2 cellular contexts compared by ENCODE assay signal in the genomic region with DNA sequence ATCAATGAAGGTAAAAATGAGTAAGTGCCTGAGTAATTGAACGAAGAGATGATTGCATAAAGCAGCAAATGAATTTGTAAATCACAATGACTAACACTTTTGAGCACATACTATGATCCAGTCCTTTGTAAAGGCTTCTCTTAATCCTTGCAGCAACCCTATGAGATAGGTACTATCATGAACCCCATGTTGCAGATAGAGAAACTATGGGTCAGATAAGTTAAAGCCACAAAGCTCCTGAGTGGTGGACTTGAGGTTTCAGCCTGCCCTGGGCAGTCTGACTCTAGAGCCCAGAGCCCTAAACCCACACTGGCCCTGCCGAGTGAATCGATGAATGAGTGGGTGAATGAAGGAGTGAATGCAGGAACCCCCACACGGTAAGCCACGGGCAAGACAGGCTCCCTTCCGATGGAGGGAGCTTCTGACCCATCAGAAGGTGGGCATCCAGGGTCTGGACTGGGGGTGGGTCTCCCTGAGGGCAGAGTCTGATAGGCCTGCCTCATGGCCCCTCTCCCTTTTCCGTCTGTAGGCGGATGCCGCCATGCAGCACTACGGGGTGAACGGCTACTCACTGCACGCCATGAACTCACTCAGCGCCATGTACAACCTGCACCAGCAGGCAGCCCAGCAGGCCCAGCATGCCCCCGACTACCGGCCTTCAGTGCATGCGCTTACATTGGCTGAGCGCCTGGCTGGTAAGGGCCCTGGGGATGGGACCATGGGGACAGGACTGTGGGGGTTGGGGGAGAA.
A peak's percentile ranks its signal among the peaks of the same experiment; 100 is the strongest.
TF ChIP-seq lines count a peak whose summit lies in the region.

No MANE protein-coding gene starts in this region.

TF ChIP-seq in HEK293, 187 proteins besides CTCF, POLR2A, EP300 and RAD21 (continued from another document):
- TF ChIP-seq ZNF433 (tag by site-specific recombination; IDR thresholded peaks at IDR 0.05; ENCODE audit: low read depth) (no peak), ZNF544 (tag by site-specific recombination; IDR thresholded peaks at IDR 0.05) (no peak), ZNF501 (tag by site-specific recombination; IDR thresholded peaks at IDR 0.05) (no peak), ZNF521 (tag by site-specific recombination; IDR thresholded peaks at IDR 0.05) (no peak), ZFP69B (tag by site-specific recombination; IDR thresholded peaks at IDR 0.05) (no peak)
- TF ChIP-seq, protein P1, sequence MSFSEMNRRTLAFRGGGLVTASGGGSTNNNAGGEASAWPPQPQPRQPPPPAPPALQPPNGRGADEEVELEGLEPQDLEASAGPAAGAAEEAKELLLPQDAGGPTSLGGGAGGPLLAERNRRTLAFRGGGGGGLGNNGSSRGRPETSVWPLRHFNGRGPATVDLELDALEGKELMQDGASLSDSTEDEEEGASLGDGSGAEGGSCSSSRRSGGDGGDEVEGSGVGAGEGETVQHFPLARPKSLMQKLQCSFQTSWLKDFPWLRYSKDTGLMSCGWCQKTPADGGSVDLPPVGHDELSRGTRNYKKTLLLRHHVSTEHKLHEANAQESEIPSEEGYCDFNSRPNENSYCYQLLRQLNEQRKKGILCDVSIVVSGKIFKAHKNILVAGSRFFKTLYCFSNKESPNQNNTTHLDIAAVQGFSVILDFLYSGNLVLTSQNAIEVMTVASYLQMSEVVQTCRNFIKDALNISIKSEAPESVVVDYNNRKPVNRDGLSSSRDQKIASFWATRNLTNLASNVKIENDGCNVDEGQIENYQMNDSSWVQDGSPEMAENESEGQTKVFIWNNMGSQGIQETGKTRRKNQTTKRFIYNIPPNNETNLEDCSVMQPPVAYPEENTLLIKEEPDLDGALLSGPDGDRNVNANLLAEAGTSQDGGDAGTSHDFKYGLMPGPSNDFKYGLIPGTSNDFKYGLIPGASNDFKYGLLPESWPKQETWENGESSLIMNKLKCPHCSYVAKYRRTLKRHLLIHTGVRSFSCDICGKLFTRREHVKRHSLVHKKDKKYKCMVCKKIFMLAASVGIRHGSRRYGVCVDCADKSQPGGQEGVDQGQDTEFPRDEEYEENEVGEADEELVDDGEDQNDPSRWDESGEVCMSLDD (tag by site-specific recombination; IDR thresholded peaks at IDR 0.05): no peak
- TF ChIP-seq, protein P2, sequence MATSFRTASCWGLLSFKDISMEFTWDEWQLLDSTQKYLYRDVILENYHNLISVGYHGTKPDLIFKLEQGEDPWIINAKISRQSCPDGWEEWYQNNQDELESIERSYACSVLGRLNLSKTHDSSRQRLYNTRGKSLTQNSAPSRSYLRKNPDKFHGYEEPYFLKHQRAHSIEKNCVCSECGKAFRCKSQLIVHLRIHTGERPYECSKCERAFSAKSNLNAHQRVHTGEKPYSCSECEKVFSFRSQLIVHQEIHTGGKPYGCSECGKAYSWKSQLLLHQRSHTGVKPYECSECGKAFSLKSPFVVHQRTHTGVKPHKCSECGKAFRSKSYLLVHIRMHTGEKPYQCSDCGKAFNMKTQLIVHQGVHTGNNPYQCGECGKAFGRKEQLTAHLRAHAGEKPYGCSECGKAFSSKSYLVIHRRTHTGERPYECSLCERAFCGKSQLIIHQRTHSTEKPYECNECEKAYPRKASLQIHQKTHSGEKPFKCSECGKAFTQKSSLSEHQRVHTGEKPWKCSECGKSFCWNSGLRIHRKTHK (tag by site-specific recombination; IDR thresholded peaks at IDR 0.05): no peak
- TF ChIP-seq, protein P3, sequence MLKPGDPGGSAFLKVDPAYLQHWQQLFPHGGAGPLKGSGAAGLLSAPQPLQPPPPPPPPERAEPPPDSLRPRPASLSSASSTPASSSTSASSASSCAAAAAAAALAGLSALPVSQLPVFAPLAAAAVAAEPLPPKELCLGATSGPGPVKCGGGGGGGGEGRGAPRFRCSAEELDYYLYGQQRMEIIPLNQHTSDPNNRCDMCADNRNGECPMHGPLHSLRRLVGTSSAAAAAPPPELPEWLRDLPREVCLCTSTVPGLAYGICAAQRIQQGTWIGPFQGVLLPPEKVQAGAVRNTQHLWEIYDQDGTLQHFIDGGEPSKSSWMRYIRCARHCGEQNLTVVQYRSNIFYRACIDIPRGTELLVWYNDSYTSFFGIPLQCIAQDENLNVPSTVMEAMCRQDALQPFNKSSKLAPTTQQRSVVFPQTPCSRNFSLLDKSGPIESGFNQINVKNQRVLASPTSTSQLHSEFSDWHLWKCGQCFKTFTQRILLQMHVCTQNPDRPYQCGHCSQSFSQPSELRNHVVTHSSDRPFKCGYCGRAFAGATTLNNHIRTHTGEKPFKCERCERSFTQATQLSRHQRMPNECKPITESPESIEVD (tag by site-specific recombination; IDR thresholded peaks at IDR 0.05): no peak

TF ChIP-seq in K562, 482 proteins besides CTCF, POLR2A, EP300 and RAD21 (continued from another document and continues in another):
- TF ChIP-seq, protein P4, sequence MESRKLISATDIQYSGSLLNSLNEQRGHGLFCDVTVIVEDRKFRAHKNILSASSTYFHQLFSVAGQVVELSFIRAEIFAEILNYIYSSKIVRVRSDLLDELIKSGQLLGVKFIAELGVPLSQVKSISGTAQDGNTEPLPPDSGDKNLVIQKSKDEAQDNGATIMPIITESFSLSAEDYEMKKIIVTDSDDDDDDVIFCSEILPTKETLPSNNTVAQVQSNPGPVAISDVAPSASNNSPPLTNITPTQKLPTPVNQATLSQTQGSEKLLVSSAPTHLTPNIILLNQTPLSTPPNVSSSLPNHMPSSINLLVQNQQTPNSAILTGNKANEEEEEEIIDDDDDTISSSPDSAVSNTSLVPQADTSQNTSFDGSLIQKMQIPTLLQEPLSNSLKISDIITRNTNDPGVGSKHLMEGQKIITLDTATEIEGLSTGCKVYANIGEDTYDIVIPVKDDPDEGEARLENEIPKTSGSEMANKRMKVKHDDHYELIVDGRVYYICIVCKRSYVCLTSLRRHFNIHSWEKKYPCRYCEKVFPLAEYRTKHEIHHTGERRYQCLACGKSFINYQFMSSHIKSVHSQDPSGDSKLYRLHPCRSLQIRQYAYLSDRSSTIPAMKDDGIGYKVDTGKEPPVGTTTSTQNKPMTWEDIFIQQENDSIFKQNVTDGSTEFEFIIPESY (CRISPR knock-in tag; IDR thresholded peaks at IDR 0.05): peak; percentile 92
- TF ChIP-seq ZNF146 (CRISPR knock-in tag; IDR thresholded peaks at IDR 0.05; ENCODE audit: unreplicated experiment): no peak
- TF ChIP-seq PTTG1 (tag; IDR thresholded peaks at IDR 0.05; ENCODE audit: low read depth): no peak
- peak; percentile 14; the same call in 1 of the 2 replicates for TF ChIP-seq SMARCE1 (IDR thresholded peaks at IDR 0.05)
- 0 out of 2 replicates have a peak, but pooled peaks have one; percentile 30 for TF ChIP-seq CBFB (CRISPR knock-in tag; IDR thresholded peaks at IDR 0.05)
- no peak for TF ChIP-seq GATAD2A (IDR thresholded peaks at IDR 0.05)
- no peak for TF ChIP-seq HSF4 (CRISPR knock-in tag; IDR thresholded peaks at IDR 0.05; ENCODE audit: borderline replicate concordance)
- no peak for TF ChIP-seq PTBP1 (IDR thresholded peaks at IDR 0.05; ENCODE audit: low read depth, low read length)
- TF ChIP-seq CEBPB (tag; IDR thresholded peaks at IDR 0.05): peak; percentile 78
- TF ChIP-seq, protein P5, sequence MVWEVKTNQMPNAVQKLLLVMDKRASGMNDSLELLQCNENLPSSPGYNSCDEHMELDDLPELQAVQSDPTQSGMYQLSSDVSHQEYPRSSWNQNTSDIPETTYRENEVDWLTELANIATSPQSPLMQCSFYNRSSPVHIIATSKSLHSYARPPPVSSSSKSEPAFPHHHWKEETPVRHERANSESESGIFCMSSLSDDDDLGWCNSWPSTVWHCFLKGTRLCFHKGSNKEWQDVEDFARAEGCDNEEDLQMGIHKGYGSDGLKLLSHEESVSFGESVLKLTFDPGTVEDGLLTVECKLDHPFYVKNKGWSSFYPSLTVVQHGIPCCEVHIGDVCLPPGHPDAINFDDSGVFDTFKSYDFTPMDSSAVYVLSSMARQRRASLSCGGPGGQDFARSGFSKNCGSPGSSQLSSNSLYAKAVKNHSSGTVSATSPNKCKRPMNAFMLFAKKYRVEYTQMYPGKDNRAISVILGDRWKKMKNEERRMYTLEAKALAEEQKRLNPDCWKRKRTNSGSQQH (CRISPR knock-in tag; IDR thresholded peaks at IDR 0.05): no peak
- TF ChIP-seq ZNF41 (CRISPR knock-in tag; conservative IDR thresholded peaks at IDR 0.05): no peak
- TF ChIP-seq HDAC3 (IDR thresholded peaks at IDR 0.05; ENCODE audit: borderline replicate concordance, partially characterized antibody): no peak
- peak; percentile 78 for TF ChIP-seq FOSL1 (tag; conservative IDR thresholded peaks at IDR 0.05)
- peak; percentile 18 to 76; a peak in 2 of 4 replicates for TF ChIP-seq HDAC1 (IDR thresholded peaks at IDR 0.05)
- no peak for TF ChIP-seq ZNF431 (CRISPR knock-in tag; IDR thresholded peaks at IDR 0.05)
- TF ChIP-seq CTBP1 (IDR thresholded peaks at IDR 0.05; ENCODE audit: borderline replicate concordance): peak; percentile 35; the same call in 1 of the 2 replicates
- TF ChIP-seq ZNF311 (CRISPR knock-in tag; IDR thresholded peaks at IDR 0.05): no peak
- TF ChIP-seq KLF16 (IDR thresholded peaks at IDR 0.05): peak; percentile 84
- no peak for TF ChIP-seq SMAD1 (IDR thresholded peaks at IDR 0.05; ENCODE audit: low read depth, low read length, partially characterized antibody)
- no peak for TF ChIP-seq NEUROD1 (IDR thresholded peaks at IDR 0.05; ENCODE audit: borderline replicate concordance, low read depth, low read length, partially characterized antibody)
- TF ChIP-seq NCOA4 (IDR thresholded peaks at IDR 0.05; ENCODE audit: partially characterized antibody): no peak
- TF ChIP-seq, protein P6, sequence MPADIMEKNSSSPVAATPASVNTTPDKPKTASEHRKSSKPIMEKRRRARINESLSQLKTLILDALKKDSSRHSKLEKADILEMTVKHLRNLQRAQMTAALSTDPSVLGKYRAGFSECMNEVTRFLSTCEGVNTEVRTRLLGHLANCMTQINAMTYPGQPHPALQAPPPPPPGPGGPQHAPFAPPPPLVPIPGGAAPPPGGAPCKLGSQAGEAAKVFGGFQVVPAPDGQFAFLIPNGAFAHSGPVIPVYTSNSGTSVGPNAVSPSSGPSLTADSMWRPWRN (IDR thresholded peaks at IDR 0.05; ENCODE audit: low read depth): peak; percentile 36; the same call in 1 of the 2 replicates
- TF ChIP-seq, protein P7, sequence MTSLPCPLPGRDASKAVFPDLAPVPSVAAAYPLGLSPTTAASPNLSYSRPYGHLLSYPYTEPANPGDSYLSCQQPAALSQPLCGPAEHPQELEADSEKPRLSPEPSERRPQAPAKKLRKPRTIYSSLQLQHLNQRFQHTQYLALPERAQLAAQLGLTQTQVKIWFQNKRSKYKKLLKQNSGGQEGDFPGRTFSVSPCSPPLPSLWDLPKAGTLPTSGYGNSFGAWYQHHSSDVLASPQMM (CRISPR knock-in tag; IDR thresholded peaks at IDR 0.05): no peak
- TF ChIP-seq MAFK (IDR thresholded peaks at IDR 0.05; ENCODE audit: low read length): no peak
- TF ChIP-seq ESRRA (IDR thresholded peaks at IDR 0.05; ENCODE audit: borderline replicate concordance, low read depth): peak; percentile 69; the same call in 1 of the 2 replicates
- TF ChIP-seq, protein P8, sequence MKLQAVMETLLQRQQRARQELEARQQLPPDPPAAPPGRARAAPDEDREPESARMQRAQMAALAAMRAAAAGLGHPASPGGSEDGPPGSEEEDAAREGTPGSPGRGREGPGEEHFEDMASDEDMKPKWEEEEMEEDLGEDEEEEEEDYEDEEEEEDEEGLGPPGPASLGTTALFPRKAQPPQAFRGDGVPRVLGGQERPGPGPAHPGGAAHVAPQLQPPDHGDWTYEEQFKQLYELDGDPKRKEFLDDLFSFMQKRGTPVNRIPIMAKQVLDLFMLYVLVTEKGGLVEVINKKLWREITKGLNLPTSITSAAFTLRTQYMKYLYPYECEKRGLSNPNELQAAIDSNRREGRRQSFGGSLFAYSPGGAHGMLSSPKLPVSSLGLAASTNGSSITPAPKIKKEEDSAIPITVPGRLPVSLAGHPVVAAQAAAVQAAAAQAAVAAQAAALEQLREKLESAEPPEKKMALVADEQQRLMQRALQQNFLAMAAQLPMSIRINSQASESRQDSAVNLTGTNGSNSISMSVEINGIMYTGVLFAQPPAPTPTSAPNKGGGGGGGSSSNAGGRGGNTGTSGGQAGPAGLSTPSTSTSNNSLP (IDR thresholded peaks at IDR 0.05; ENCODE audit: borderline replicate concordance, low read depth, low read length): 0 out of 2 replicates have a peak, but pooled peaks have one; percentile 25
- TF ChIP-seq MTA2 (IDR thresholded peaks at IDR 0.05; ENCODE audit: low read depth): peak; percentile 66; the same call in 1 of the 2 replicates
- TF ChIP-seq POLR2H (tag; IDR thresholded peaks at IDR 0.05; ENCODE audit: low read depth): no peak
- TF ChIP-seq, protein P9, sequence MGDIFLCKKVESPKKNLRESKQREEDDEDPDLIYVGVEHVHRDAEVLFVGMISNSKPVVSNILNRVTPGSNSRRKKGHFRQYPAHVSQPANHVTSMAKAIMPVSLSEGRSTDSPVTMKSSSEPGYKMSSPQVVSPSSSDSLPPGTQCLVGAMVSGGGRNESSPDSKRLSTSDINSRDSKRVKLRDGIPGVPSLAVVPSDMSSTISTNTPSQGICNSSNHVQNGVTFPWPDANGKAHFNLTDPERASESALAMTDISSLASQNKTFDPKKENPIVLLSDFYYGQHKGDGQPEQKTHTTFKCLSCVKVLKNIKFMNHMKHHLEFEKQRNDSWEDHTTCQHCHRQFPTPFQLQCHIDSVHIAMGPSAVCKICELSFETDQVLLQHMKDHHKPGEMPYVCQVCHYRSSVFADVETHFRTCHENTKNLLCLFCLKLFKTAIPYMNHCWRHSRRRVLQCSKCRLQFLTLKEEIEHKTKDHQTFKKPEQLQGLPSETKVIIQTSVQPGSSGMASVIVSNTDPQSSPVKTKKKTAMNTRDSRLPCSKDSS (IDR thresholded peaks at IDR 0.05; ENCODE audit: low read depth, partially characterized antibody): no peak
- TF ChIP-seq, protein P10, sequence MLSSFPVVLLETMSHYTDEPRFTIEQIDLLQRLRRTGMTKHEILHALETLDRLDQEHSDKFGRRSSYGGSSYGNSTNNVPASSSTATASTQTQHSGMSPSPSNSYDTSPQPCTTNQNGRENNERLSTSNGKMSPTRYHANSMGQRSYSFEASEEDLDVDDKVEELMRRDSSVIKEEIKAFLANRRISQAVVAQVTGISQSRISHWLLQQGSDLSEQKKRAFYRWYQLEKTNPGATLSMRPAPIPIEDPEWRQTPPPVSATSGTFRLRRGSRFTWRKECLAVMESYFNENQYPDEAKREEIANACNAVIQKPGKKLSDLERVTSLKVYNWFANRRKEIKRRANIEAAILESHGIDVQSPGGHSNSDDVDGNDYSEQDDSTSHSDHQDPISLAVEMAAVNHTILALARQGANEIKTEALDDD (IDR thresholded peaks at IDR 0.05): peak; percentile 51; the same call in 1 of the 2 replicates
- peak in 1 of 2 experiments; percentile 43; a peak in 1 of 4 replicates for TF ChIP-seq TBL1XR1 (IDR thresholded peaks at IDR 0.05; ENCODE audit: low read length in 2 of 2)
- TF ChIP-seq TGIF2 (CRISPR knock-in tag; IDR thresholded peaks at IDR 0.05): no peak
- no peak for TF ChIP-seq LCOR (CRISPR knock-in tag; IDR thresholded peaks at IDR 0.05)
- TF ChIP-seq, protein P11, sequence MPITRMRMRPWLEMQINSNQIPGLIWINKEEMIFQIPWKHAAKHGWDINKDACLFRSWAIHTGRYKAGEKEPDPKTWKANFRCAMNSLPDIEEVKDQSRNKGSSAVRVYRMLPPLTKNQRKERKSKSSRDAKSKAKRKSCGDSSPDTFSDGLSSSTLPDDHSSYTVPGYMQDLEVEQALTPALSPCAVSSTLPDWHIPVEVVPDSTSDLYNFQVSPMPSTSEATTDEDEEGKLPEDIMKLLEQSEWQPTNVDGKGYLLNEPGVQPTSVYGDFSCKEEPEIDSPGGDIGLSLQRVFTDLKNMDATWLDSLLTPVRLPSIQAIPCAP (CRISPR knock-in tag; IDR thresholded peaks at IDR 0.05; ENCODE audit: borderline replicate concordance): no peak
- TF ChIP-seq SRSF7 (optimal IDR thresholded peaks at IDR 0.05; ENCODE audit: low read depth, low read length): no peak
- peak; percentile 80 for TF ChIP-seq ARID1B (IDR thresholded peaks at IDR 0.05)
- no peak for TF ChIP-seq FOS (IDR thresholded peaks at IDR 0.05; ENCODE audit: extremely low read depth, insufficient read length)
- TF ChIP-seq ZBTB17 (CRISPR knock-in tag; IDR thresholded peaks at IDR 0.05): peak; percentile 99
- no peak for TF ChIP-seq ETV5 (CRISPR knock-in tag; IDR thresholded peaks at IDR 0.05; ENCODE audit: low read depth)
- TF ChIP-seq CBFA2T3 (IDR thresholded peaks at IDR 0.05): peak; percentile 89
- no peak for TF ChIP-seq RFX7 (CRISPR knock-in tag; IDR thresholded peaks at IDR 0.05)
